In genomic region chr3:128992926-128993460, GRCh38 we compare ENCODE assay signal across 12 cellular contexts. TPM values are rescaled to one million over a fixed set of nuclear protein-coding genes. Genes with fewer than 3 reads are reported as not detected.
DNase-seq lines count a peak whose midpoint lies in the region; ATAC-seq and TF ChIP-seq lines count a peak whose summit lies in the region.
"Had no signal": no experiment of that assay in that cellular context is flagged by ENCODE, and none has a peak within 500 bp of the region (broad histone marks: within the 10 kb centered on the region; RNA-seq: fewer than 3 reads in every experiment).

No MANE protein-coding gene starts in this region.

- no peaks in the 10 kb centered on the region for H3K36me3 Mint-ChIP-seq in activated CD4-positive, alpha-beta T cell treated with anti-CD3 and anti-CD28 coated beads for 36 hours (ENCODE audit: low read depth)
- no peaks in the 10 kb centered on the region for H3K36me3 Mint-ChIP-seq in activated naive CD8-positive, alpha-beta T cell treated with anti-CD3 and anti-CD28 coated beads for 36 hours
- H3K36me3 Mint-ChIP-seq in immature natural killer cell, result no peaks in the 10 kb centered on the region

- 44% methylated on average over 20 of the region's 20 CpGs for WGBS in smooth muscle cell (ENCODE audit: low lambda C conversion rate)

- peak overlapping the region; percentile 56 for H3K4me3 ChIP-seq in smooth muscle cell

- POLR2A ChIA-PET in activated CD4-positive, alpha-beta T cell treated with anti-CD3 and anti-CD28 coated beads for 36 hours (lab: Charles Lee), result interaction anchor here (1.4 to 1.5 kb wide), 2 partner anchors 23 to 193 kb away, joined by 4 to 7 read pairs; no protein-coding TSS in a partner anchor

- H3K27ac Mint-ChIP-seq in activated CD4-positive, alpha-beta T cell treated with anti-CD3 and anti-CD28 coated beads for 36 hours, result no peak overlapping the region
- H3K27ac Mint-ChIP-seq in activated naive CD8-positive, alpha-beta T cell treated with anti-CD3 and anti-CD28 coated beads for 36 hours, result no peak overlapping the region
- H3K27ac Mint-ChIP-seq in immature natural killer cell, result peak overlapping the region in 2 of 6 donors; percentile 17 to 40

- TF ChIP-seq CTCF in smooth muscle cell (IDR thresholded peaks at IDR 0.05; ENCODE audit: borderline replicate concordance, insufficient read depth, poor library complexity, severe bottlenecking), result no peak

- H3K4me3 Mint-ChIP-seq in activated CD4-positive, alpha-beta T cell treated with anti-CD3 and anti-CD28 coated beads for 36 hours, result peak overlapping the region; percentile 52
- peak overlapping the region; percentile 61 for H3K4me3 Mint-ChIP-seq in activated naive CD8-positive, alpha-beta T cell treated with anti-CD3 and anti-CD28 coated beads for 36 hours
- peak overlapping the region; percentile 48 to 76 (median 64) for H3K4me3 Mint-ChIP-seq in immature natural killer cell

- DNase-seq in activated CD4-positive, alpha-beta T cell treated with anti-CD3 and anti-CD28 coated beads for 36 hours, result no peak
- no peak for DNase-seq in activated CD4-positive, alpha-beta T cell treated with anti-CD3 and anti-CD28 coated beads, Interleukin-2, amount 50 U/mL, for 1 hour
- no peak for DNase-seq in activated naive CD8-positive, alpha-beta T cell treated with anti-CD3 and anti-CD28 coated beads for 36 hours
- no peak for DNase-seq in immature natural killer cell
- DNase-seq in smooth muscle cell (lab: John Stamatoyannopoulos, UW; ENCODE audit: unreplicated experiment), result no peak
- no peak for DNase-seq in ureter (ENCODE audit: low spot score)
- DNase-seq: activated CD4-positive, alpha-beta T cell treated with anti-CD3 and anti-CD28 coated beads for 4 hours; NCI-H1092 treated with DMSO at 0.1 percent for 48 hours; OCI-M1; stimulated activated CD4-positive, alpha-beta T cell treated with anti-CD3 and anti-CD28 coated beads, Interleukin-4, amount 100 ng/mL, for 24 hours had no signal

- CTCF ChIA-PET in activated CD4-positive, alpha-beta T cell treated with anti-CD3 and anti-CD28 coated beads for 36 hours (lab: Charles Lee), result interaction anchor here (0.6 to 1.7 kb wide), 2 partner anchors 40 to 169 kb away, joined by 3 to 6 read pairs; no protein-coding TSS in a partner anchor

- H3K27ac ChIP-seq in smooth muscle cell (ENCODE audit: low read depth), result no peak overlapping the region

- H3K27me3 Mint-ChIP-seq in activated CD4-positive, alpha-beta T cell treated with anti-CD3 and anti-CD28 coated beads for 36 hours, result no peaks in the 10 kb centered on the region
- H3K27me3 Mint-ChIP-seq in activated naive CD8-positive, alpha-beta T cell treated with anti-CD3 and anti-CD28 coated beads for 36 hours, result no peaks in the 10 kb centered on the region
- H3K27me3 Mint-ChIP-seq in immature natural killer cell (ENCODE audit: low read depth in 3 of 3), result peaks cover 2 to 9% (median 9%) of the 10 kb centered on the region in 3 donors

- H3K4me1 Mint-ChIP-seq in activated CD4-positive, alpha-beta T cell treated with anti-CD3 and anti-CD28 coated beads for 36 hours, result peaks cover 30% of the 10 kb centered on the region
- H3K4me1 Mint-ChIP-seq in activated naive CD8-positive, alpha-beta T cell treated with anti-CD3 and anti-CD28 coated beads for 36 hours, result peaks cover 33% of the 10 kb centered on the region
- H3K4me1 Mint-ChIP-seq in immature natural killer cell, result peaks cover 6% of the 10 kb centered on the region in 2 donors

- no peak overlapping the region for H3K9ac ChIP-seq in smooth muscle cell (ENCODE audit: low read depth)

- no peaks in the 10 kb centered on the region for H3F3A ChIP-seq in smooth muscle cell (ENCODE audit: low read depth)

- H3K9me3 ChIP-seq in smooth muscle cell (replicated peaks; ENCODE audit: low read depth), result no peaks in the 10 kb centered on the region

- no peaks in the 10 kb centered on the region for H3K79me2 ChIP-seq in smooth muscle cell (ENCODE audit: low read depth)

- H3K36me3 ChIP-seq in smooth muscle cell (ENCODE audit: low read depth), result no peaks in the 10 kb centered on the region

- H3K9me3 Mint-ChIP-seq in activated CD4-positive, alpha-beta T cell treated with anti-CD3 and anti-CD28 coated beads for 36 hours (ENCODE audit: low read depth), result no peaks in the 10 kb centered on the region
- no peaks in the 10 kb centered on the region for H3K9me3 Mint-ChIP-seq in activated naive CD8-positive, alpha-beta T cell treated with anti-CD3 and anti-CD28 coated beads for 36 hours
- no peaks in the 10 kb centered on the region for H3K9me3 Mint-ChIP-seq in immature natural killer cell

- H3K4me2 ChIP-seq in smooth muscle cell, result peak overlapping the region; percentile 86

- H4K20me1 ChIP-seq in smooth muscle cell (ENCODE audit: low read depth), result no peaks in the 10 kb centered on the region

- H3K4me1 ChIP-seq in smooth muscle cell (ENCODE audit: low read depth), result peaks cover 18% of the 10 kb centered on the region

- ATAC-seq in activated CD4-positive, alpha-beta T cell treated with anti-CD3 and anti-CD28 coated beads for 36 hours, result no peak
- ATAC-seq in GM18867 (IDR thresholded peaks at IDR 0.05; ENCODE audit: unreplicated experiment) (no peak), GM18498 (IDR thresholded peaks at IDR 0.05; ENCODE audit: unreplicated experiment) (no peak)

- H2AFZ ChIP-seq in smooth muscle cell (ENCODE audit: low read depth), result peak overlapping the region; percentile 64

- intact Hi-C loops in activated CD4-positive, alpha-beta T cell treated with anti-CD3 and anti-CD28 coated beads for 36 hours (cut with DNase I, micrococcal nuclease), result no loop called here

- peaks cover 22% of the 10 kb centered on the region for H3K27me3 ChIP-seq in smooth muscle cell (ENCODE audit: low read depth)

RNA-seq across cellular contexts. Expression of gene CFAP92, which starts 0.9 kb away (rescaled TPM):
- under 1 TPM; 0.64 to 0.88 TPM for total RNA-seq in activated CD4-positive, alpha-beta T cell treated with anti-CD3 and anti-CD28 coated beads for 36 hours
- under 1 TPM; 0.40 to 0.56 TPM for total RNA-seq in activated naive CD8-positive, alpha-beta T cell treated with anti-CD3 and anti-CD28 coated beads for 36 hours
- not detected for polyA plus RNA-seq in immature natural killer cell
- total RNA-seq in smooth muscle cell, result 0.49 and 0.67 TPM in 2 replicates
- 0.85 and 0.89 TPM in 2 replicates for polyA plus RNA-seq in smooth muscle cell
- total RNA-seq in ureter, result 2.1 TPM

RNA-seq across cellular contexts. Expression of gene EFCC1, which starts 8.1 kb away (rescaled TPM):
- total RNA-seq in activated CD4-positive, alpha-beta T cell treated with anti-CD3 and anti-CD28 coated beads for 36 hours, result under 1 TPM; 0.19 to 0.39 TPM
- total RNA-seq in activated naive CD8-positive, alpha-beta T cell treated with anti-CD3 and anti-CD28 coated beads for 36 hours, result under 1 TPM; 0.18 to 0.45 TPM
- polyA plus RNA-seq in immature natural killer cell (under 1 TPM; 0.55 to 0.80 (median 0.58) TPM), smooth muscle cell (0.26 TPM in 1 of 2 replicates, not detected in the other)
- total RNA-seq in smooth muscle cell (not detected in 2 replicates), ureter (2.1 TPM)
